ENCODE assay signal across 9 cellular contexts in the genomic region with DNA sequence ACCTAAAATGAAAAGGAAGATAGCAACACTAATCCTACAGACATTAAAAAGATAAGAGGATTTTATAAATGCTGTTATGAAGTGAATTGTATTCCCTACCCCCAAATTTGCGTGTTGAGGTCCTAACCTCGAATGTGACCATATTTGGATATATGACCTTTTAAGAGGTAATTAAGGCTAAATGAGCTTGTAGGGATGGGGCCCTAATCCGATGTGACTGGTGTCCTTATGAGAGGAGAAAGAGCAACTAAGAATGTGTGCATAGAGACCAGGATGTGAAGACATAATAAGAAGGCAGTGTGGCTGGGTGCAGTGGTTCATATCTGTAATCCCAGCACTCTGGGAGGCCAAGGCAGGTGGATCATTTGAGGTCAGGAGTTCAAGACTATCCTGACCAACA. TPM values are rescaled to one million over a fixed set of nuclear protein-coding genes. Genes with fewer than 3 reads are reported as not detected.
"Had no signal": no experiment of that assay in that cellular context is flagged by ENCODE, and none has a peak within 500 bp of the region (broad histone marks: within the 10 kb centered on the region; RNA-seq: fewer than 3 reads in every experiment).

No MANE protein-coding gene starts in this region.

- H3K4me3 ChIP-seq: GM12878 had no signal

- ATAC-seq: GM12878 had no signal

- DNase-seq: GDM1, GF-D8 had no signal

- FAIRE-seq: G401.6, GM12878, GM12891, GM12892, GM18507, GM19239 had no signal

RNA-seq across cellular contexts. Expression of a gene that starts 48.2 kb away (rescaled TPM):
- total RNA-seq: G401, GM12878 had no signal
